In genomic region chr12:13835657-13836056, GRCh38 we compare ENCODE assay signal across 25 cellular contexts.
"Had no signal": no experiment of that assay in that cellular context is flagged by ENCODE, and none has a peak within 500 bp of the region (broad histone marks: within the 10 kb centered on the region; RNA-seq: fewer than 3 reads in every experiment).

No MANE protein-coding gene starts in this region.

- ATAC-seq: gastrocnemius medialis; sciatic nerve; stimulated activated effector memory CD8-positive, alpha-beta T cell treated with anti-CD3 and anti-CD28 coated beads, Interleukin-12 subunit alpha, Interleukin-12 subunit beta, amount 100 ng/mL, for 72 hours; stimulated activated naive CD8-positive, alpha-beta T cell treated with anti-CD3 and anti-CD28 coated beads, Interleukin-15, amount 100 ng/mL, for 72 hours had no signal

- H3K36me3 ChIP-seq: breast epithelium, gastrocnemius medialis, left ventricle myocardium inferior, ovary, upper lobe of left lung had no signal

- H3K9me3 ChIP-seq: breast epithelium, gastrocnemius medialis, left ventricle myocardium inferior, ovary, upper lobe of left lung had no signal

- H3K27ac ChIP-seq: breast epithelium, gastrocnemius medialis, left ventricle myocardium inferior, ovary, skin epidermis, upper lobe of left lung had no signal

- DNase-seq: activated CD4-positive, alpha-beta memory T cell treated with anti-CD3 and anti-CD28 coated beads for 36 hours; activated CD4-positive, alpha-beta T cell treated with anti-CD3 and anti-CD28 coated beads, Interleukin-2, amount 10 ng/mL, durations not matched to agents 24 days and 14 days; activated CD4-positive, CD25-positive, alpha-beta regulatory T cell treated with anti-CD3 and anti-CD28 coated beads, Interleukin-2, amount 50 U/mL, for 72 hours; activated CD8-positive, alpha-beta memory T cell treated with anti-CD3 and anti-CD28 coated beads, Interleukin-2, amount 50 U/mL, for 48 hours; activated gamma-delta T cell; activated naive CD4-positive, alpha-beta T cell treated with anti-CD3 and anti-CD28 coated beads, Interleukin-2, amount 10 ng/mL, durations not matched to agents 7 days and 5 days; activated naive CD8-positive, alpha-beta T cell treated with anti-CD3 and anti-CD28 coated beads, Interleukin-2, amount 10 ng/mL, durations not matched to agents 7 days and 5 days; activated T-cell treated with anti-CD3 and anti-CD28 coated beads, Interleukin-2, amount 50 U/mL, for 24 hours; dermis blood vessel endothelial cell; effector memory CD4-positive, alpha-beta T cell; gastrocnemius medialis; glutamatergic neuron; left ventricle myocardium inferior; naive B cell; ovary; retina; stimulated activated CD4-positive, alpha-beta T cell treated with anti-CD3 and anti-CD28 coated beads, Interleukin-4, amount 100 ng/mL, for 24 hours; stimulated activated naive CD8-positive, alpha-beta T cell treated with anti-CD3 and anti-CD28 coated beads, Interleukin-15, amount 100 ng/mL, for 72 hours; substantia nigra; T-helper 2 cell; upper lobe of left lung had no signal

- H3K27me3 ChIP-seq: breast epithelium, gastrocnemius medialis, ovary, upper lobe of left lung had no signal

- H3K4me3 ChIP-seq: breast epithelium, gastrocnemius medialis, left ventricle myocardium inferior, ovary, skin epidermis, upper lobe of left lung had no signal
